ENCODE assay signal across 1 cellular context in the genomic region with DNA sequence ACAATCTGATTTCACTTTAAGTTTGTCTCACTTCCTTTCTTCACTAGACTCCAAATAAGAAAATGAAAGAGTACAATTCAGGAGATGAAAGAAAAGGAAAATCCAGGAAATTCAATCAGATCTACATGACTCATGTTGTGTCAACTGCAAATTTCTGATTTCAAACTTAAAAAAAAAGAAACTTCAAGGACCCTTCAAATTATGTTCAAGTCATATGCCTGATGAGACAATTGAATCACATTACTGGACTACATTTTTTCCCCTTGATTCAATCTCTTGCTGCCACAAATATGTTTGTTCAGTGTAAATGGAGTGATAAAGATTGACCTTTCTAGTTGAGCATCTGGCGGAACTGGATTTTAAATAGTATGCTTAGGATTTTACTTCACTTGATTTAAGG.
TF ChIP-seq lines count a peak whose summit lies in the region.

No MANE protein-coding gene starts in this region.

TF ChIP-seq in SK-N-SH, 30 proteins besides CTCF, POLR2A, EP300 and RAD21 (continued from another document):
- TF ChIP-seq, protein P1, sequence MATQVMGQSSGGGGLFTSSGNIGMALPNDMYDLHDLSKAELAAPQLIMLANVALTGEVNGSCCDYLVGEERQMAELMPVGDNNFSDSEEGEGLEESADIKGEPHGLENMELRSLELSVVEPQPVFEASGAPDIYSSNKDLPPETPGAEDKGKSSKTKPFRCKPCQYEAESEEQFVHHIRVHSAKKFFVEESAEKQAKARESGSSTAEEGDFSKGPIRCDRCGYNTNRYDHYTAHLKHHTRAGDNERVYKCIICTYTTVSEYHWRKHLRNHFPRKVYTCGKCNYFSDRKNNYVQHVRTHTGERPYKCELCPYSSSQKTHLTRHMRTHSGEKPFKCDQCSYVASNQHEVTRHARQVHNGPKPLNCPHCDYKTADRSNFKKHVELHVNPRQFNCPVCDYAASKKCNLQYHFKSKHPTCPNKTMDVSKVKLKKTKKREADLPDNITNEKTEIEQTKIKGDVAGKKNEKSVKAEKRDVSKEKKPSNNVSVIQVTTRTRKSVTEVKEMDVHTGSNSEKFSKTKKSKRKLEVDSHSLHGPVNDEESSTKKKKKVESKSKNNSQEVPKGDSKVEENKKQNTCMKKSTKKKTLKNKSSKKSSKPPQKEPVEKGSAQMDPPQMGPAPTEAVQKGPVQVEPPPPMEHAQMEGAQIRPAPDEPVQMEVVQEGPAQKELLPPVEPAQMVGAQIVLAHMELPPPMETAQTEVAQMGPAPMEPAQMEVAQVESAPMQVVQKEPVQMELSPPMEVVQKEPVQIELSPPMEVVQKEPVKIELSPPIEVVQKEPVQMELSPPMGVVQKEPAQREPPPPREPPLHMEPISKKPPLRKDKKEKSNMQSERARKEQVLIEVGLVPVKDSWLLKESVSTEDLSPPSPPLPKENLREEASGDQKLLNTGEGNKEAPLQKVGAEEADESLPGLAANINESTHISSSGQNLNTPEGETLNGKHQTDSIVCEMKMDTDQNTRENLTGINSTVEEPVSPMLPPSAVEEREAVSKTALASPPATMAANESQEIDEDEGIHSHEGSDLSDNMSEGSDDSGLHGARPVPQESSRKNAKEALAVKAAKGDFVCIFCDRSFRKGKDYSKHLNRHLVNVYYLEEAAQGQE (IDR thresholded peaks at IDR 0.05; ENCODE audit: low read depth, low read length), result no peak
- TF ChIP-seq GABPA (IDR thresholded peaks at IDR 0.05; ENCODE audit: low read depth) (peak; percentile 29; the same call in 1 of the 2 replicates), TAF1 (IDR thresholded peaks at IDR 0.05; ENCODE audit: borderline replicate concordance, low read depth, low read length) (no peak), SMC3 (IDR thresholded peaks at IDR 0.05; ENCODE audit: low read depth, low read length) (no peak), ELF1 (IDR thresholded peaks at IDR 0.05) (peak; percentile 42; the same call in 1 of the 2 replicates), MXI1 (IDR thresholded peaks at IDR 0.05; ENCODE audit: low read depth, low read length) (no peak), FOSL2 (IDR thresholded peaks at IDR 0.05; ENCODE audit: borderline replicate concordance, low read depth) (peak; percentile 93), NFIC (IDR thresholded peaks at IDR 0.05; ENCODE audit: borderline replicate concordance) (peak; percentile 86), YY1 (IDR thresholded peaks at IDR 0.05; ENCODE audit: low read depth) (no peak), SIN3A (IDR thresholded peaks at IDR 0.05; ENCODE audit: borderline replicate concordance, low read depth, low read length) (0 out of 2 replicates have a peak, but pooled peaks have one; percentile 44), USF2 (IDR thresholded peaks at IDR 0.05; ENCODE audit: borderline replicate concordance, low read depth, low read length) (no peak), RCOR1 (IDR thresholded peaks at IDR 0.05; ENCODE audit: low read length) (no peak), MEF2A (IDR thresholded peaks at IDR 0.05; ENCODE audit: borderline replicate concordance, low read depth) (peak; percentile 80), POLR2AphosphoS5 (IDR thresholded peaks at IDR 0.05; ENCODE audit: low read depth, low read length) (peak; percentile 79; the same call in 1 of the 2 replicates), IRF3 (IDR thresholded peaks at IDR 0.05; ENCODE audit: low read depth, low read length) (no peak), RXRA (IDR thresholded peaks at IDR 0.05; ENCODE audit: borderline replicate concordance, low read depth) (peak; percentile 90), GATA2 (CRISPR knock-in tag; IDR thresholded peaks at IDR 0.05) (no peak), FOXJ3 (CRISPR knock-in tag; IDR thresholded peaks at IDR 0.05) (no peak), EZH2phosphoT487 (IDR thresholded peaks at IDR 0.05; ENCODE audit: borderline replicate concordance, low read depth) (no peak), CHD2 (IDR thresholded peaks at IDR 0.05; ENCODE audit: low read length, partially characterized antibody) (no peak)
- TF ChIP-seq, protein P2, sequence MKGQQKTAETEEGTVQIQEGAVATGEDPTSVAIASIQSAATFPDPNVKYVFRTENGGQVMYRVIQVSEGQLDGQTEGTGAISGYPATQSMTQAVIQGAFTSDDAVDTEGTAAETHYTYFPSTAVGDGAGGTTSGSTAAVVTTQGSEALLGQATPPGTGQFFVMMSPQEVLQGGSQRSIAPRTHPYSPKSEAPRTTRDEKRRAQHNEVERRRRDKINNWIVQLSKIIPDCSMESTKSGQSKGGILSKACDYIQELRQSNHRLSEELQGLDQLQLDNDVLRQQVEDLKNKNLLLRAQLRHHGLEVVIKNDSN (IDR thresholded peaks at IDR 0.05; ENCODE audit: borderline replicate concordance, low read depth), result peak; percentile 46
